In genomic region chr2:158893474-158893873, GRCh38 we compare ENCODE assay signal across 1 cellular context.
TF ChIP-seq lines count a peak whose summit lies in the region.

No MANE protein-coding gene starts in this region.

TF ChIP-seq in GM23338, 12 proteins besides CTCF, POLR2A, EP300 and RAD21 (continued from another document):
- TF ChIP-seq ZNF462 (CRISPR knock-in tag; IDR thresholded peaks at IDR 0.05) (no peak), STAT1 (IDR thresholded peaks at IDR 0.05; ENCODE audit: unreplicated experiment) (no peak), EZH2phosphoT487 (IDR thresholded peaks at IDR 0.05; ENCODE audit: unreplicated experiment) (no peak), POLR2AphosphoS5 (IDR thresholded peaks at IDR 0.05; ENCODE audit: low read depth) (no peak), ETS1 (IDR thresholded peaks at IDR 0.05) (no peak), ZNF331 (CRISPR knock-in tag; IDR thresholded peaks at IDR 0.05; ENCODE audit: low read depth) (no peak), EZH2 (IDR thresholded peaks at IDR 0.05; ENCODE audit: low read depth, unreplicated experiment) (no peak), JUNB (IDR thresholded peaks at IDR 0.05; ENCODE audit: unreplicated experiment) (no peak), NANOG (IDR thresholded peaks at IDR 0.05; ENCODE audit: borderline replicate concordance) (no peak), REST (IDR thresholded peaks at IDR 0.05; ENCODE audit: unreplicated experiment) (no peak)
